10 cellular contexts compared by ENCODE assay signal in the genomic region with DNA sequence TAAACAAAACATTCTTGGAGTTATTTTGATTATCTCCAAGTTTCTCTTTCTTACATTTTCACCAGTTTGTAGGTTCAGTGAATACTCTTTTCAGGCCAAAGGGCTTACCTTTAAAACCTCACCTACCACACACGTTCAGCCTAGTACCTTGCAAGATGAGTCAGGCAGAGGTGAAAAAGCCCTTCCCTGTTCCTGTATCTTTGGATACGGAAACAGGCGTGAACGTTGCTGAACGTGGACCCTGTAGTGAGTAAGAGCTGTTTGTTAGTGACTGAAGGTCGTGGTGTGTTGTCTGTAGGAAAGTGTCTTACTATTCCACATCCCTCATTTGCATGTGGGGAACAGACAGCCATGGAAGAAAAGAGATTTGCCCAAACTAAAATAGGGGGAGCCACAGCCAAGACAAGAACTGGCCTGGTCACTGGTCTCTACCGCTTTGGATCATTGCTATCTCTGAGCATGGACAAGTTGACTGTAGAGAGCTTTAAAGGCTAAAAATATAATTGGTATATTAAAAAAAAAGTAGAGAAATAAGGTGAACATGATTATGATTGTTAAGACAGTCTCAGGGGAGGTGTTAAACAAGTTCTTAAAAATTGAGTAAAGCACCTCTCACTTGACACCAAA. TPM values are rescaled to one million over a fixed set of nuclear protein-coding genes. Genes with fewer than 3 reads are reported as not detected.
DNase-seq lines count a peak whose midpoint lies in the region; ATAC-seq and TF ChIP-seq lines count a peak whose summit lies in the region.
"Had no signal": no experiment of that assay in that cellular context is flagged by ENCODE, and none has a peak within 500 bp of the region (broad histone marks: within the 10 kb centered on the region; RNA-seq: fewer than 3 reads in every experiment).

No MANE protein-coding gene starts in this region.

- peaks cover 68% of the 10 kb centered on the region for H3K4me1 Mint-ChIP-seq in activated naive CD8-positive, alpha-beta T cell (ENCODE audit: low read depth)
- peaks cover 59% of the 10 kb centered on the region for H3K4me1 Mint-ChIP-seq in activated naive CD8-positive, alpha-beta T cell treated with anti-CD3 and anti-CD28 coated beads, Interleukin-2, amount 50 U/mL, for 24 hours

- no peaks in the 10 kb centered on the region for H4K20me1 ChIP-seq in mammary epithelial cell (ENCODE audit: insufficient read depth, low read length)

- no peak overlapping the region for H3K27ac Mint-ChIP-seq in activated naive CD8-positive, alpha-beta T cell
- no peak overlapping the region for H3K27ac Mint-ChIP-seq in activated naive CD8-positive, alpha-beta T cell treated with anti-CD3 and anti-CD28 coated beads, Interleukin-2, amount 50 U/mL, for 24 hours

- H2AFZ ChIP-seq in mammary epithelial cell (ENCODE audit: low read depth, low read length), result no peak overlapping the region

- intact Hi-C loops in mammary epithelial cell (cut with micrococcal nuclease) (loop anchor here (1.0 to 5.0 kb wide), 3 partner anchors 45 to 200 kb away; a partner anchor contains a TSS), mucosa of descending colon (cut with DNase I, micrococcal nuclease) (loop anchor here (10.0 kb wide), 1 partner anchor 72 kb away; a partner anchor contains a TSS), upper lobe of right lung (cut with DNase I) (no loop called here)

- H3K9me3 Mint-ChIP-seq in activated naive CD8-positive, alpha-beta T cell (ENCODE audit: low read depth), result no peaks in the 10 kb centered on the region
- H3K9me3 Mint-ChIP-seq in activated naive CD8-positive, alpha-beta T cell treated with anti-CD3 and anti-CD28 coated beads, Interleukin-2, amount 50 U/mL, for 24 hours, result no peaks in the 10 kb centered on the region

- in situ Hi-C loops in mammary epithelial cell (cut with MboI; ENCODE audit: low sequenced_read_pairs in 2 of 2), result loop anchor here in 1 of 2 donors (10.0 kb wide), 1 partner anchor 82 kb away; no protein-coding TSS in a partner anchor

- peaks cover 10% of the 10 kb centered on the region for H3K36me3 Mint-ChIP-seq in activated naive CD8-positive, alpha-beta T cell
- peaks cover 30% of the 10 kb centered on the region for H3K36me3 Mint-ChIP-seq in activated naive CD8-positive, alpha-beta T cell treated with anti-CD3 and anti-CD28 coated beads, Interleukin-2, amount 50 U/mL, for 24 hours (ENCODE audit: low read depth)

- no TSS peak for BruUV-seq in mammary epithelial cell (replicated peaks; lab: Mats Ljungman, UMichigan)

- no peak for DNase-seq in activated naive CD8-positive, alpha-beta T cell treated with anti-CD3 and anti-CD28 coated beads, Interleukin-2, amount 50 U/mL, for 24 hours
- DNase-seq in mammary epithelial cell, result peak; percentile 89
- peak in 1 of 3 donors; percentile 59 for DNase-seq in mucosa of descending colon
- DNase-seq in upper lobe of right lung, result no peak
- no peak for DNase-seq in putamen (ENCODE audit: low spot score)
- DNase-seq in NCI-H446 treated with DMSO at 0.1 percent for 48 hours (lab: John Stamatoyannopoulos, UW), result no peak
- DNase-seq: central memory CD4-positive, alpha-beta T cell; NCI-H146 had no signal

- dilution Hi-C loops in mammary epithelial cell (cut with HindIII; ENCODE audit: low sequenced_read_pairs), result no loop called here

- H3K27me3 ChIP-seq in mammary epithelial cell (ENCODE audit: insufficient read depth, low read length), result no peaks in the 10 kb centered on the region
- H3K27me3 ChIP-seq in upper lobe of right lung, result no peaks in the 10 kb centered on the region

- H3K9me3 ChIP-seq in mammary epithelial cell (replicated peaks; ENCODE audit: insufficient read depth, low read length) (no peaks in the 10 kb centered on the region), mucosa of descending colon (no peaks in the 10 kb centered on the region), upper lobe of right lung (no peaks in the 10 kb centered on the region)

- no peaks in the 10 kb centered on the region for H3K27me3 Mint-ChIP-seq in activated naive CD8-positive, alpha-beta T cell
- H3K27me3 Mint-ChIP-seq in activated naive CD8-positive, alpha-beta T cell treated with anti-CD3 and anti-CD28 coated beads, Interleukin-2, amount 50 U/mL, for 24 hours, result no peaks in the 10 kb centered on the region

- H3K4me2 ChIP-seq in mammary epithelial cell (ENCODE audit: insufficient read depth, low read depth, low read length), result peak overlapping the region; percentile 67

- TF ChIP-seq CTCF in mammary epithelial cell (conservative IDR thresholded peaks at IDR 0.05 in 1 of 2, IDR thresholded peaks at IDR 0.05 in 1 of 2; ENCODE audit: extremely low read depth in 1 of 2, insufficient read depth in 1 of 2, low read depth in 1 of 2, low read length in 2 of 2) (no peak), mucosa of descending colon (IDR thresholded peaks at IDR 0.05) (no peak), upper lobe of right lung (IDR thresholded peaks at IDR 0.05) (no peak)

- peaks cover 33% of the 10 kb centered on the region for H3K4me1 ChIP-seq in mammary epithelial cell (ENCODE audit: insufficient read depth, low read length)
- H3K4me1 ChIP-seq in mucosa of descending colon (ENCODE audit: low read depth), result peaks cover 20% of the 10 kb centered on the region
- peaks cover 29% of the 10 kb centered on the region for H3K4me1 ChIP-seq in upper lobe of right lung

- peak overlapping the region; percentile 64 for H3K9ac ChIP-seq in mammary epithelial cell (ENCODE audit: insufficient read depth, low read length)

- H3K79me2 ChIP-seq in mammary epithelial cell (ENCODE audit: insufficient read depth, low read length), result peaks cover 85% of the 10 kb centered on the region

- H3K4me3 ChIP-seq in mammary epithelial cell (replicated peaks in 1 of 3; ENCODE audit: insufficient read depth in 1 of 3, low read depth in 2 of 3, low read length in 3 of 3) (peak overlapping the region in 1 of 3 experiments; percentile 5), mucosa of descending colon (no peak overlapping the region), upper lobe of right lung (no peak overlapping the region)

- H3K27ac ChIP-seq in mammary epithelial cell (ENCODE audit: insufficient read depth, low read depth, low read length) (peak overlapping the region; percentile 96), upper lobe of right lung (peak overlapping the region; percentile 67)

- H3K36me3 ChIP-seq in mammary epithelial cell (ENCODE audit: insufficient read depth, low read length), result peaks cover 15% of the 10 kb centered on the region
- H3K36me3 ChIP-seq in mucosa of descending colon (ENCODE audit: low read depth), result peaks cover 3% of the 10 kb centered on the region
- peaks cover 25% of the 10 kb centered on the region for H3K36me3 ChIP-seq in upper lobe of right lung

- no peak for ATAC-seq in activated naive CD8-positive, alpha-beta T cell treated with anti-CD3 and anti-CD28 coated beads, Interleukin-2, amount 50 U/mL, for 24 hours
- ATAC-seq in mucosa of descending colon, result peak; percentile 67
- ATAC-seq in upper lobe of right lung, result no peak
- ATAC-seq in GM21717 (IDR thresholded peaks at IDR 0.05; ENCODE audit: unreplicated experiment), result no peak

- H3K4me3 Mint-ChIP-seq in activated naive CD8-positive, alpha-beta T cell, result peak overlapping the region; percentile 41
- H3K4me3 Mint-ChIP-seq in activated naive CD8-positive, alpha-beta T cell treated with anti-CD3 and anti-CD28 coated beads, Interleukin-2, amount 50 U/mL, for 24 hours, result no peak overlapping the region

- 14% methylated on average over 7 of the region's 7 CpGs for WGBS in mammary epithelial cell (ENCODE audit: low coverage, missing lambda C conversion rate)

- CTCF ChIA-PET in mammary epithelial cell (lab: Charles Lee; ENCODE audit: low non-redundant PET), result interaction anchor here (0.7 kb wide), 2 partner anchors 45 to 200 kb away, joined by 3 to 5 read pairs; no protein-coding TSS in a partner anchor

RNA-seq across cellular contexts. Expression of a gene that starts 3.5 kb away (rescaled TPM):
- total RNA-seq in mammary epithelial cell (10 to 100 TPM; 39.5 to 50.0 TPM), mucosa of descending colon (10 to 100 TPM; 47.8 to 68.5 (median 58.2) TPM), upper lobe of right lung (32.3 TPM)
- polyA plus RNA-seq in mammary epithelial cell, result 18.8 TPM
- polyA minus RNA-seq in mammary epithelial cell, result 7.5 TPM
